1 cellular context compared by ENCODE assay signal in genomic region chr3:151192545-151192944, GRCh38.
A peak's percentile ranks its signal among the peaks of the same experiment; 100 is the strongest.
TF ChIP-seq lines count a peak whose summit lies in the region.

No MANE protein-coding gene starts in this region.

TF ChIP-seq in IMR-90, 13 proteins besides CTCF, POLR2A, EP300 and RAD21:
- no peak for TF ChIP-seq MXI1 (IDR thresholded peaks at IDR 0.05; ENCODE audit: borderline replicate concordance, low read depth, low read length)
- no peak for TF ChIP-seq SMC3 (IDR thresholded peaks at IDR 0.05; ENCODE audit: low read depth, low read length)
- TF ChIP-seq FOS (IDR thresholded peaks at IDR 0.05; ENCODE audit: low read depth, low read length), result no peak
- no peak for TF ChIP-seq USF2 (IDR thresholded peaks at IDR 0.05; ENCODE audit: low read depth, low read length)
- no peak for TF ChIP-seq MAZ (IDR thresholded peaks at IDR 0.05; ENCODE audit: borderline replicate concordance, low read depth, low read length)
- peak; percentile 59; the same call in 1 of the 2 replicates for TF ChIP-seq NFE2L2 (IDR thresholded peaks at IDR 0.05; ENCODE audit: low read depth, low read length)
- no peak for TF ChIP-seq RFX5 (IDR thresholded peaks at IDR 0.05; ENCODE audit: low read depth, low read length)
- no peak for TF ChIP-seq MAFK (IDR thresholded peaks at IDR 0.05; ENCODE audit: low read depth, low read length)
